ENCODE assay signal across 17 cellular contexts in the genomic region with DNA sequence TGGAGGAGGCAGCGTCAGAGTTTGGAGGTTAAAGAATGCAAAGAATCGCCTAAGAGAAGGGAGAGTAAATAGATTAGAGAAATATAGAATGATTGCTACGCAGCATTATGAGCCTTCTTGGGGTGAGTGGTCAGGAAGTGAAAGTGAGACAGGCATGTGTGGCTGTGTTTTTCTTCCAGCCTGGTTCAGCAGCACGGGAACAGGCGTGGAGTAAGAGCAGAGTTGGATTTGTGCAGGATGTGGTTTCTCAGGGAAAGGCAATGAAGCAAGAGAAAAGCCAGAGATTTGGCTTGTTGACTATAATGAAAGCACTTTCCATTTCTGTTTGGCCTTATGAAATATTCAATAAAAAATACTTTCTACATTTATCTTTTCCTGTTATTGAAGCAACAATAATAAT. TPM values are rescaled to one million over a fixed set of nuclear protein-coding genes. Genes with fewer than 3 reads are reported as not detected.
A peak's percentile ranks its signal among the peaks of the same experiment; 100 is the strongest.
DNase-seq lines count a peak whose midpoint lies in the region; ATAC-seq, FAIRE-seq and TF ChIP-seq lines count a peak whose summit lies in the region.
"Had no signal": no experiment of that assay in that cellular context is flagged by ENCODE, and none has a peak within 500 bp of the region (broad histone marks: within the 10 kb centered on the region; RNA-seq: fewer than 3 reads in every experiment).

No MANE protein-coding gene starts in this region.

- H3K9ac ChIP-seq in kidney (ENCODE audit: low read length in 2 of 2) = no peak overlapping the region

- H3K27ac ChIP-seq in body of pancreas (no peak overlapping the region), kidney (ENCODE audit: low read depth in 2 of 2, low read length in 2 of 2) (no peak overlapping the region)
- H3K27ac ChIP-seq: vagina had no signal

- ATAC-seq in body of pancreas = peak; percentile 48
- no peak for ATAC-seq in HG03025 (IDR thresholded peaks at IDR 0.05; ENCODE audit: low FRiP score, unreplicated experiment)
- no peak for ATAC-seq in GM19452 (IDR thresholded peaks at IDR 0.05; ENCODE audit: unreplicated experiment)
- ATAC-seq in HG02759 (IDR thresholded peaks at IDR 0.05; ENCODE audit: unreplicated experiment) = no peak
- ATAC-seq: activated CD4-positive, CD25-positive, alpha-beta regulatory T cell treated with anti-CD3 and anti-CD28 coated beads, Interleukin-2, amount 50 U/mL, for 24 hours; activated T-cell treated with anti-CD3 and anti-CD28 coated beads, Interleukin-2, amount 50 U/mL, for 4 hours; natural killer cell; SK-N-SH treated with all-trans-retinoic acid at 6 μM for 48 hours had no signal

- no peaks in the 10 kb centered on the region for H3K27me3 ChIP-seq in body of pancreas
- H3K27me3 ChIP-seq: vagina had no signal

- no peak for TF ChIP-seq POLR2A in body of pancreas (IDR thresholded peaks at IDR 0.05)

- TF ChIP-seq CTCF in AG09319 (IDR thresholded peaks at IDR 0.05; ENCODE audit: low read depth, low read length) = no peak
- TF ChIP-seq CTCF in body of pancreas (IDR thresholded peaks at IDR 0.05) = no peak
- TF ChIP-seq CTCF in kidney (IDR thresholded peaks at IDR 0.05; ENCODE audit: borderline replicate concordance, extremely low read depth, insufficient read depth) = no peak

- H3K36me3 ChIP-seq in body of pancreas (replicated peaks in 1 of 2; ENCODE audit: insufficient read depth in 1 of 2, low read depth in 2 of 2) (no peaks in the 10 kb centered on the region), kidney (ENCODE audit: control insufficient read depth in 1 of 2, insufficient read depth in 2 of 2, low read length in 2 of 2) (no peaks in the 10 kb centered on the region)
- H3K36me3 ChIP-seq: vagina had no signal

- intact Hi-C loops in body of pancreas (cut with DNase I) = no loop called here
- intact Hi-C loops in kidney (cut with DNase I) = no loop called here

- H3K4me3 ChIP-seq in Jurkat, Clone E6-1 (ENCODE audit: low read length) = no peak overlapping the region
- no peak overlapping the region for H3K4me3 ChIP-seq in body of pancreas
- H3K4me3 ChIP-seq in kidney (ENCODE audit: low read length in 2 of 2) = no peak overlapping the region
- H3K4me3 ChIP-seq: vagina had no signal

- H3K9me3 ChIP-seq in body of pancreas (no peaks in the 10 kb centered on the region), kidney (ENCODE audit: control insufficient read depth in 1 of 2, low read length in 2 of 2) (no peaks in the 10 kb centered on the region)
- H3K9me3 ChIP-seq: vagina had no signal

- WGBS in body of pancreas, 2 donors = 58 to 85% methylated on average over 5 of the region's 5 CpGs

- H3K4me1 ChIP-seq in body of pancreas (no peaks in the 10 kb centered on the region), kidney (ENCODE audit: control insufficient read depth in 1 of 2, insufficient read depth in 1 of 2, low read depth in 1 of 2, low read length in 2 of 2) (peaks cover 0 to 6% of the 10 kb centered on the region in 2 donors)
- H3K4me1 ChIP-seq: vagina had no signal

- FAIRE-seq in kidney (lab: Jason Lieb, UNC) = no peak
- FAIRE-seq: G401.6 had no signal

- peak; percentile 4 for DNase-seq in AG09319 (ENCODE audit: extremely low read depth, low read depth)
- DNase-seq in Jurkat, Clone E6-1 (ENCODE audit: low read depth, low spot score) = peak; percentile 18
- DNase-seq in body of pancreas = peak in 1 of 4 donors; percentile 32
- DNase-seq in kidney tubule cell (ENCODE audit: low spot score) = peak; percentile 72
- DNase-seq in kidney = no peak
- DNase-seq: activated T-cell treated with anti-CD3 and anti-CD28 coated beads, Interleukin-2, amount 50 U/mL, for 4 hours; natural killer cell; NCI-H1436; NCI-H748 treated with DMSO at 0.1 percent for 48 hours; stimulated activated CD4-positive, alpha-beta T cell treated with anti-CD3 and anti-CD28 coated beads, Interleukin-12 subunit alpha, Interleukin-12 subunit beta, amount 100 ng/mL, for 4 hours had no signal

RNA-seq across cellular contexts. Expression of gene FRMD3, which starts 34.3 kb away (rescaled TPM):
- 0.17 TPM for polyA plus RNA-seq in Jurkat, Clone E6-1 (2012; ENCODE audit: insufficient read depth, insufficient read length)
- total RNA-seq in body of pancreas (1 to 10 TPM; 2.1 to 4.6 TPM), kidney (11.0 TPM)
- polyA plus RNA-seq in kidney (ENCODE audit: insufficient read depth, low read depth, low replicate concordance) = 9.9 TPM

RNA-seq across cellular contexts. Expression of gene IDNK, which starts 50.4 kb away (rescaled TPM):
- 5.5 TPM for polyA plus RNA-seq in Jurkat, Clone E6-1 (2012; ENCODE audit: insufficient read depth, insufficient read length)
- total RNA-seq in body of pancreas = 1 to 10 TPM; 2.3 to 3.9 TPM
- 7.4 TPM for total RNA-seq in kidney
- polyA plus RNA-seq in kidney (ENCODE audit: insufficient read depth, low read depth, low replicate concordance) = 39.2 TPM
- total RNA-seq: vagina had no signal
